8 cellular contexts compared by ENCODE assay signal in the genomic region with DNA sequence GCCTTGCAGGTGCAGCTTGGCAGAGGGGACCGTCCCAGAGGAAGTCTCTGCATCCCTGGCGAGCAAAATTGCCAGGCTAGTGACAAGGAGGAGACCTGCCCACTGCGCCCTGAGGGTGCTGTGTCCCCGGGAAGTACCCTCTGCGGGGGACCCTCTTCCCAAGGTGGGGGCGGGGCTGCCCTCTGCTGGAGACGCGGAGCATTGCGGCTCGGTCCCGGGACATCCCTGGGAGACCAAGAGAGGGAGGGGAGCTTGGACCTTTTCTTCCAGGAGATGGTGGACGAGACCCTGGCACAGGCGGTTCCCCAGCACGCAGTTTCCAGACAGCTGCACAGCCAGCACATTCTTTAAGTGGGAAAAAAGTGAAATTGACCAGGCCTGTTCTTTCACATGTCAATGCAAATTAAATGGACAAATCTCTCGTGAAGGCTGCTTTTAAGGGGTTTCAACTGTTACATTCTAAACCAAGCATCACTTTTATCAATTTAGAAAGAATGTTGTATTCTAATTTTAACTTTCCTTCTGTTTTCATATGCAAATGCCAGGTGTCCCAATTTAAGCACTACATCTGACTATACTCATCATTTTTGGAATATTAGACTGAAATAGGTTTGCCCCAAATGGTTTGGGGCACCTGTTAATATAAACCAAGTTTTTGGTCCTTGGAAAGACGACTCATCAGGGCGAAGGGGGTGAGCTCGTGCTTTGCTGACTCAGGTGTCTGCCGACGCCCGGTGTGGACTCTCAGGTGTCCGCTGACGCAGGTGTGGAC.
DNase-seq lines count a peak whose midpoint lies in the region; ATAC-seq and TF ChIP-seq lines count a peak whose summit lies in the region.

No MANE protein-coding gene starts in this region.

- H3K36me3 ChIP-seq in heart left ventricle = peaks cover 0 to 8% (median 0%) of the 10 kb centered on the region in 9 donors

- no peak overlapping the region for H3K27ac ChIP-seq in heart left ventricle

- H3K9me3 ChIP-seq in heart left ventricle = no peaks in the 10 kb centered on the region

- no peaks in the 10 kb centered on the region for H3K9me3 Mint-ChIP-seq in activated T-cell treated with anti-CD3 and anti-CD28 coated beads, Interleukin-2, amount 50 U/mL, for 72 hours

- TF ChIP-seq CTCF in heart left ventricle (IDR thresholded peaks at IDR 0.05) = peak; percentile 61 to 87 (median 76)

- H3K27me3 ChIP-seq in heart left ventricle = peaks cover 0 to 5% (median 0%) of the 10 kb centered on the region in 9 donors

- no peak overlapping the region for H3K4me3 ChIP-seq in heart left ventricle

- H3K4me1 ChIP-seq in heart left ventricle = peaks cover 0 to 10% (median under 1%) of the 10 kb centered on the region in 12 donors

- intact Hi-C loops in heart left ventricle (cut with DNase I) = loop anchor here in 8 of 10 donors (1.0 to 10.0 kb wide), 8 partner anchors 77 to 365 kb away; no protein-coding TSS in a partner anchor

- WGBS in heart left ventricle, 4 donors = 41 to 45% (median 43%) methylated on average over 20 to 23 of the region's 23 CpGs

- ATAC-seq in activated T-cell treated with anti-CD3 and anti-CD28 coated beads, Interleukin-2, amount 50 U/mL, for 72 hours (replicated peaks in 1 of 2) = peak; percentile 54 to 61
- ATAC-seq in heart left ventricle = peak in 2 of 4 donors; percentile 27 to 60
- ATAC-seq in HG03097 (IDR thresholded peaks at IDR 0.05; ENCODE audit: low FRiP score, unreplicated experiment) = no peak

- TF ChIP-seq POLR2A in heart left ventricle (IDR thresholded peaks at IDR 0.05) = no peak

- H3K4me1 Mint-ChIP-seq in activated T-cell treated with anti-CD3 and anti-CD28 coated beads, Interleukin-2, amount 50 U/mL, for 72 hours (ENCODE audit: low read depth) = no peaks in the 10 kb centered on the region

- H3K4me3 Mint-ChIP-seq in activated T-cell treated with anti-CD3 and anti-CD28 coated beads, Interleukin-2, amount 50 U/mL, for 72 hours = no peak overlapping the region

- DNase-seq in NCI-H146 (lab: John Stamatoyannopoulos, UW) (peak; percentile 39), NCI-H146 treated with DMSO at 0.1 percent for 48 hours (lab: John Stamatoyannopoulos, UW; ENCODE audit: unreplicated experiment) (no peak), NCI-H774 (lab: John Stamatoyannopoulos, UW) (peak; percentile 53), heart left ventricle (no peak), SIG-M5 treated with dmso at 0.1 percent for 504 hours (lab: John Stamatoyannopoulos, UW; ENCODE audit: unreplicated experiment) (no peak)
- peak; percentile 64 to 71 for DNase-seq in activated T-cell treated with anti-CD3 and anti-CD28 coated beads, Interleukin-2, amount 50 U/mL, for 72 hours
- DNase-seq in stimulated activated CD4-positive, alpha-beta T cell treated with anti-CD3 and anti-CD28 coated beads, Interleukin-1b, Interleukin-23, amount 100 ng/mL, for 1 hour (ENCODE audit: low read depth in 2 of 2) = peak; percentile 12 to 30

- no peaks in the 10 kb centered on the region for H3K36me3 Mint-ChIP-seq in activated T-cell treated with anti-CD3 and anti-CD28 coated beads, Interleukin-2, amount 50 U/mL, for 72 hours (ENCODE audit: insufficient read depth in 2 of 2)

- no peak overlapping the region for H3K27ac Mint-ChIP-seq in activated T-cell treated with anti-CD3 and anti-CD28 coated beads, Interleukin-2, amount 50 U/mL, for 72 hours

- no peaks in the 10 kb centered on the region for H3K27me3 Mint-ChIP-seq in activated T-cell treated with anti-CD3 and anti-CD28 coated beads, Interleukin-2, amount 50 U/mL, for 72 hours (ENCODE audit: low read depth)

Comparison
In these comparisons a context has a peak if more than half of its experiments do, and no peak if none do; other contexts are left out.
1. DNase-seq: peak in NCI-H146 (single experiment), NCI-H774 (single experiment), activated T-cell treated with anti-CD3 and anti-CD28 coated beads, Interleukin-2, amount 50 U/mL, for 72 hours (2 of 2) and stimulated activated CD4-positive, alpha-beta T cell treated with anti-CD3 and anti-CD28 coated beads, Interleukin-1b, Interleukin-23, amount 100 ng/mL, for 1 hour (2 of 2); none in NCI-H146 treated with DMSO at 0.1 percent for 48 hours (single experiment), heart left ventricle (0 of 5) and SIG-M5 treated with dmso at 0.1 percent for 504 hours (single experiment).